In the genomic region with DNA sequence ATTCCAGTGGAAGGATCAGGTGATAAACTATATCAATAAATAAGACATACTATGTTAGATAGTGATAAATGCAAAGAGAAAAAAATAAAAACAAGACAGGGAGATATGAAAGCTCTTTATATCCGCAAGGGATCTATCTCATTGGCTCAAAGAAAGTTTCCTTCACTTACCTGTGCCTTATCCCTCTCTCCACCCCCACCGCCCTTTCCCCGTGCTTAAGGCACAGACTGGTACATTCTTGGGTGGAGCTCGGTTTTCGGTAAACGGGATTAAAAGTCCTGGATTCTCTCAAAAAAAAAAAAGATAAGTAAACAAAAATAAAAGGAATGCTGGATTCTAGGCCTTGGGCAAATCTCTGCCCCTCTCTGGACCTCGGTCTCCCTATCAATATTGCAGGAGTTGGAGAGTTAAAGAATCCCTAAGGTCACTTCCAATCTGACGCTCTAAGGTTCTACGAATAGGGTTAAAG, we compare ENCODE assay signal across 9 cellular contexts. TPM values are rescaled to one million over a fixed set of nuclear protein-coding genes. Genes with fewer than 3 reads are reported as not detected.
A peak's percentile ranks its signal among the peaks of the same experiment; 100 is the strongest.
DNase-seq lines count a peak whose midpoint lies in the region; ATAC-seq and TF ChIP-seq lines count a peak whose summit lies in the region.
"Had no signal": no experiment of that assay in that cellular context is flagged by ENCODE, and none has a peak within 500 bp of the region (broad histone marks: within the 10 kb centered on the region; RNA-seq: fewer than 3 reads in every experiment).

No MANE protein-coding gene starts in this region.

- H3K27ac ChIP-seq in right lobe of liver (peak overlapping the region; percentile 72 to 94 (median 85)), thyroid gland (peak overlapping the region; percentile 92 to 98 (median 94))

- no peaks in the 10 kb centered on the region for H3K9me3 Mint-ChIP-seq in activated CD8-positive, alpha-beta memory T cell treated with anti-CD3 and anti-CD28 coated beads, Interleukin-2, amount 10 ng/mL, durations not matched to agents 7 days and 5 days (ENCODE audit: low read depth)

- TF ChIP-seq POLR2A in right lobe of liver (IDR thresholded peaks at IDR 0.05) (no peak), thyroid gland (IDR thresholded peaks at IDR 0.05) (no peak)

- H3K4me3 Mint-ChIP-seq in activated CD8-positive, alpha-beta memory T cell treated with anti-CD3 and anti-CD28 coated beads, Interleukin-2, amount 10 ng/mL, durations not matched to agents 7 days and 5 days = peak overlapping the region; percentile 87

- peak overlapping the region; percentile 87 for H3K4me3 ChIP-seq in adipocyte (ENCODE audit: low read length)
- peak overlapping the region in 2 of 3 donors; percentile 6 to 77 for H3K4me3 ChIP-seq in right lobe of liver
- H3K4me3 ChIP-seq in thyroid gland (replicated peaks in 1 of 3) = peak overlapping the region in 2 of 3 donors; percentile 13 to 46

- H3K27me3 ChIP-seq in adipocyte (replicated peaks; ENCODE audit: control insufficient read depth, insufficient read depth, low read length) = no peaks in the 10 kb centered on the region
- no peaks in the 10 kb centered on the region for H3K27me3 ChIP-seq in right lobe of liver
- H3K27me3 ChIP-seq in thyroid gland = no peaks in the 10 kb centered on the region

- H3K27me3 Mint-ChIP-seq in activated CD8-positive, alpha-beta memory T cell treated with anti-CD3 and anti-CD28 coated beads, Interleukin-2, amount 10 ng/mL, durations not matched to agents 7 days and 5 days = no peaks in the 10 kb centered on the region

- whole genome bisulfite sequencing in right lobe of liver (ENCODE audit: insufficient coverage, low coverage, low lambda C conversion rate, missing lambda C conversion rate) = 5% methylated on average over 9 of the region's 9 CpGs
- 7 to 9% methylated on average over 9 of the region's 9 CpGs for WGBS in thyroid gland, 2 donors

- H3K4me1 ChIP-seq in adipocyte (ENCODE audit: control insufficient read depth, insufficient read depth, low read length) (peaks cover 29% of the 10 kb centered on the region), right lobe of liver (peaks cover 0 to 18% (median 12%) of the 10 kb centered on the region in 4 donors), thyroid gland (peaks cover 28 to 35% of the 10 kb centered on the region in 2 donors)

- TF ChIP-seq CTCF in right lobe of liver (IDR thresholded peaks at IDR 0.05) (no peak), thyroid gland (IDR thresholded peaks at IDR 0.05) (no peak)

- DNase-seq in activated CD8-positive, alpha-beta memory T cell treated with anti-CD3 and anti-CD28 coated beads, Interleukin-2, amount 10 ng/mL, durations not matched to agents 7 days and 5 days = no peak
- no peak for DNase-seq in activated CD8-positive, alpha-beta memory T cell treated with anti-CD3 and anti-CD28 coated beads, Interleukin-2, amount 50 U/mL, for 48 hours
- DNase-seq in adipocyte (ENCODE audit: low read depth) = no peak
- no peak for DNase-seq in right lobe of liver
- DNase-seq in thyroid gland = peak; percentile 51 to 61
- DNase-seq in Ammon's horn (ENCODE audit: low spot score) = no peak

- H3K9me3 ChIP-seq in adipocyte (ENCODE audit: control insufficient read depth, low read length) (no peaks in the 10 kb centered on the region), right lobe of liver (no peaks in the 10 kb centered on the region), thyroid gland (no peaks in the 10 kb centered on the region)

- no peak for ATAC-seq in activated CD8-positive, alpha-beta memory T cell treated with anti-CD3 and anti-CD28 coated beads, Interleukin-2, amount 10 ng/mL, durations not matched to agents 7 days and 5 days
- ATAC-seq in right lobe of liver (no peak), HG02642 (IDR thresholded peaks at IDR 0.05; ENCODE audit: poor library complexity, unreplicated experiment) (no peak), HG02870 (IDR thresholded peaks at IDR 0.05; ENCODE audit: unreplicated experiment) (no peak)

- peaks cover 8% of the 10 kb centered on the region for H3K36me3 Mint-ChIP-seq in activated CD8-positive, alpha-beta memory T cell treated with anti-CD3 and anti-CD28 coated beads, Interleukin-2, amount 10 ng/mL, durations not matched to agents 7 days and 5 days

- H3K9ac ChIP-seq in adipocyte (ENCODE audit: low read length) = peak overlapping the region; percentile 62

- H3K4me1 Mint-ChIP-seq in activated CD8-positive, alpha-beta memory T cell treated with anti-CD3 and anti-CD28 coated beads, Interleukin-2, amount 10 ng/mL, durations not matched to agents 7 days and 5 days = peaks cover 55% of the 10 kb centered on the region

- peak overlapping the region; percentile 100 for H3K27ac Mint-ChIP-seq in activated CD8-positive, alpha-beta memory T cell treated with anti-CD3 and anti-CD28 coated beads, Interleukin-2, amount 10 ng/mL, durations not matched to agents 7 days and 5 days

- CTCF ChIA-PET in activated CD8-positive, alpha-beta memory T cell treated with anti-CD3 and anti-CD28 coated beads, Interleukin-2, amount 10 ng/mL, durations not matched to agents 7 days and 5 days (lab: Charles Lee) = interaction anchor here (0.6 kb wide), 1 partner anchor 65 kb away, joined by 6 read pairs; no protein-coding TSS in a partner anchor

- H3K36me3 ChIP-seq in adipocyte (ENCODE audit: control insufficient read depth, insufficient read depth, low read length, severe bottlenecking) (peaks cover 7% of the 10 kb centered on the region), right lobe of liver (no peaks in the 10 kb centered on the region), thyroid gland (peaks cover 0 to 4% of the 10 kb centered on the region in 2 donors)

- intact Hi-C loops in right lobe of liver (cut with DNase I) = no loop called here
- intact Hi-C loops in thyroid gland (cut with DNase I) = no loop called here

RNA-seq across cellular contexts. Expression of gene DNAJC16, which starts 0.6 kb away (rescaled TPM):
- total RNA-seq in activated CD8-positive, alpha-beta memory T cell treated with anti-CD3 and anti-CD28 coated beads, Interleukin-2, amount 10 ng/mL, durations not matched to agents 7 days and 5 days = 10 to 100 TPM; 14.9 to 18.1 TPM
- total RNA-seq in right lobe of liver (10 to 100 TPM in 4 of 6 experiments, 1 to 10 TPM in 2; 8.4 to 15.0 (median 11.9) TPM), thyroid gland (10 to 100 TPM; 24.3 to 46.8 (median 29.7) TPM)

RNA-seq across cellular contexts. Expression of gene CASP9, which starts 2.0 kb away (rescaled TPM):
- total RNA-seq in activated CD8-positive, alpha-beta memory T cell treated with anti-CD3 and anti-CD28 coated beads, Interleukin-2, amount 10 ng/mL, durations not matched to agents 7 days and 5 days = 10 to 100 TPM; 17.7 to 19.0 TPM
- total RNA-seq in right lobe of liver (1 to 10 TPM; 2.3 to 9.0 (median 8.2) TPM), thyroid gland (10 to 100 TPM; 16.9 to 29.8 (median 20.6) TPM)

RNA-seq across cellular contexts. Expression of gene CELA2B, which starts 50.2 kb away (rescaled TPM):
- not detected for total RNA-seq in activated CD8-positive, alpha-beta memory T cell treated with anti-CD3 and anti-CD28 coated beads, Interleukin-2, amount 10 ng/mL, durations not matched to agents 7 days and 5 days
- total RNA-seq in right lobe of liver (not detected), thyroid gland (not detected)
- total RNA-seq: activated CD8-positive, alpha-beta memory T cell treated with anti-CD3 and anti-CD28 coated beads for 36 hours had no signal

RNA-seq across cellular contexts. Expression of gene AGMAT, which starts 58.8 kb away (rescaled TPM):
- total RNA-seq in activated CD8-positive, alpha-beta memory T cell treated with anti-CD3 and anti-CD28 coated beads, Interleukin-2, amount 10 ng/mL, durations not matched to agents 7 days and 5 days = 10 to 100 TPM in 1 of 2 experiments, 1 to 10 TPM in 1; 8.0 to 12.4 TPM
- total RNA-seq in right lobe of liver = 10 to 100 TPM; 49.4 to 79.9 (median 66.1) TPM
- 1 to 10 TPM in 1 of 4 donors, under 1 TPM in 2, not detected in 1; 0.13 to 1.6 (median 0.49) TPM for total RNA-seq in thyroid gland

Comparison
In these comparisons a context has a peak if more than half of its experiments do, and no peak if none do; other contexts are left out.
1. DNase-seq: peak in thyroid gland (2 of 2); none in activated CD8-positive, alpha-beta memory T cell treated with anti-CD3 and anti-CD28 coated beads, Interleukin-2, amount 10 ng/mL, durations not matched to agents 7 days and 5 days (single experiment), activated CD8-positive, alpha-beta memory T cell treated with anti-CD3 and anti-CD28 coated beads, Interleukin-2, amount 50 U/mL, for 48 hours (single experiment), adipocyte (single experiment), right lobe of liver (0 of 3) and Ammon's horn (single experiment).
2. H3K4me3 ChIP-seq: peak in every context shown above with its lines; median percentile 87 in adipocyte; 42 in right lobe of liver; 30 in thyroid gland.